Comparison of ENCODE assay signal across 10 cellular contexts in the genomic region with DNA sequence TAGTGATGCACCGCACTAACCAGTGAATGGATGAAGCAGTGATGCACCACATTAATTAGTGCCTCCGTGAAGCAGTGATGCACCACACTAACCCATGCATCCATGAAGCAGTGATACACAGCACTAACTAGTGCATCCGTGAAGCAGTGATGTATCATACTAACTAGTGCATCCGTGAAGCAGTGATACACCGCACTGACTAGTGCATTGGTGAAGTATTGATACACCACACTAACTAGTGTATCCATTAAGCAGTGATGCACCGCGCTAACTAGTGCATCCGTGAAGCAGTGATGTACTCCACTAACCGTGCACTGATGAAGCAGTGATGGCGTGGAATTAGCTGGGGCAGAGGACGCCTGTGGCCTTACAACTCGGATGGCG.
DNase-seq lines count a peak whose midpoint lies in the region; FAIRE-seq and TF ChIP-seq lines count a peak whose summit lies in the region.
"Had no signal": no experiment of that assay in that cellular context is flagged by ENCODE, and none has a peak within 500 bp of the region (broad histone marks: within the 10 kb centered on the region; RNA-seq: fewer than 3 reads in every experiment).

No MANE protein-coding gene starts in this region.

- H3K23ac ChIP-seq in H1 (ENCODE audit: insufficient read length), result no peak overlapping the region
- peak overlapping the region; percentile 2 for H3K23ac ChIP-seq in neuronal stem cell (ENCODE audit: low read depth, low read length, poor library complexity)

- no peak for TF ChIP-seq CTCF in H1 (IDR thresholded peaks at IDR 0.05; ENCODE audit: control extremely low read depth in 1 of 3, insufficient read depth in 1 of 3, low read depth in 1 of 3, low read length in 3 of 3)
- TF ChIP-seq CTCF in HFFc6 (IDR thresholded peaks at IDR 0.05), result no peak

- H3K4me3 Mint-ChIP-seq in HFFc6, result no peak overlapping the region
- H3K4me3 Mint-ChIP-seq: dendritic cell treated with granulocyte-macrophage colony-stimulating factor and Interleukin-4, amounts not matched to agents 40 ng/mL and 50 ng/mL, for 4 days had no signal

- FAIRE-seq in H1 (lab: Jason Lieb, UNC), result no peak

- no peak overlapping the region for H3K14ac ChIP-seq in H1 (ENCODE audit: insufficient read length)
- no peak overlapping the region for H3K14ac ChIP-seq in neuronal stem cell (ENCODE audit: low read length)

- CTCF ChIA-PET in H1 (lab: Charles Lee; ENCODE audit: partially characterized antibody), result interaction anchor here (0.9 to 6.7 kb wide), 3 partner anchors 18 to 198 kb away, joined by 3 to 55 read pairs (median 3); no protein-coding TSS in a partner anchor

- no peak overlapping the region for H3K27ac ChIP-seq in BLaER1 treated with 17β-estradiol and CSF1 and Interleukin-3, amounts not matched to agents 10 nM and 100 nM
- H3K27ac ChIP-seq in H1 (ENCODE audit: low read depth, low read length), result no peak overlapping the region
- no peak overlapping the region for H3K27ac ChIP-seq in neuronal stem cell (replicated peaks; ENCODE audit: low read length)

- H4K5ac ChIP-seq in H1 (ENCODE audit: insufficient read length, low read depth, low read length), result no peak overlapping the region

- peaks cover 4% of the 10 kb centered on the region for H3K23me2 ChIP-seq in H1 (ENCODE audit: low read depth, low read length)

- in situ Hi-C loops in HAP-1 (cut with MboI; ENCODE audit: low sequenced_read_pairs) (no loop called here), G401 (cut with HindIII; ENCODE audit: low sequenced_read_pairs) (no loop called here)

- no peak overlapping the region for H3K56ac ChIP-seq in H1 (replicated peaks; ENCODE audit: insufficient read length, low read depth, low read length)

- H2AK5ac ChIP-seq in H1 (ENCODE audit: low read depth, low read length) (no peak overlapping the region; the same call in 1 of the 2 replicates), neuronal stem cell (ENCODE audit: low read depth, low read length) (no peak overlapping the region)

- H3K36me3 Mint-ChIP-seq in HFFc6 (ENCODE audit: low read depth), result no peaks in the 10 kb centered on the region

- 0 out of 2 replicates have a peak overlapping the region, but pooled peaks have one; percentile 27 for H2BK20ac ChIP-seq in H1 (ENCODE audit: low read length)

- no peak for TF ChIP-seq EP300 in H1 (IDR thresholded peaks at IDR 0.05; ENCODE audit: borderline replicate concordance in 1 of 2, low read depth in 2 of 2, low read length in 2 of 2)

- POLR2A ChIA-PET in H1 (lab: Charles Lee; ENCODE audit: partially characterized antibody), result interaction anchor here (0.6 to 4.7 kb wide), 2 partner anchors 10 to 195 kb away, joined by 3 to 15 read pairs; no protein-coding TSS in a partner anchor

- H3K9me3 Mint-ChIP-seq in HFFc6, result no peaks in the 10 kb centered on the region
- H3K9me3 Mint-ChIP-seq: dendritic cell treated with granulocyte-macrophage colony-stimulating factor and Interleukin-4, amounts not matched to agents 40 ng/mL and 50 ng/mL, for 4 days had no signal

- no peak for TF ChIP-seq POLR2A in H1 (IDR thresholded peaks at IDR 0.05; ENCODE audit: control extremely low read depth in 1 of 2, low read depth in 2 of 2, low read length in 2 of 2)

- WGBS in H1 (ENCODE audit: extremely low coverage in 1 of 2, insufficient coverage in 1 of 2, insufficient read length in 1 of 2, insufficient replicate concordance in 2 of 2, low coverage in 1 of 2, low lambda C conversion rate in 2 of 2, missing lambda C conversion rate in 1 of 2), 2 experiments, result 54% methylated on average over 13 of the region's 13 CpGs; no CpG with 5 or more reads in 1 of the 2 experiments
- WGBS in neuronal stem cell (ENCODE audit: extremely low coverage in 2 of 2, insufficient read length in 2 of 2, insufficient replicate concordance in 1 of 2), 2 donors, result no CpG with 5 or more reads among the region's 13 CpGs

- peak overlapping the region in 9 of 11 experiments; percentile 49 to 64 (median 59); a peak in 8 of 22 replicates for H3K9ac ChIP-seq in BLaER1 treated with 17β-estradiol and CSF1 and Interleukin-3, amounts not matched to agents 10 nM and 100 nM
- peak overlapping the region in 1 of 4 experiments; percentile 22; a peak in 1 of 7 replicates for H3K9ac ChIP-seq in H1 (replicated peaks in 1 of 4; ENCODE audit: extremely low read depth in 1 of 4, low read depth in 3 of 4, low read length in 3 of 4)
- H3K9ac ChIP-seq in neuronal stem cell (ENCODE audit: low read depth, low read length, poor library complexity), result no peak overlapping the region

- TF ChIP-seq RAD21 in H1 (IDR thresholded peaks at IDR 0.05 in 1 of 2, conservative IDR thresholded peaks at IDR 0.05 in 1 of 2; ENCODE audit: low read depth in 2 of 2, low read length in 2 of 2), result no peak

- peaks cover 0 to 4% (median 0%) of the 10 kb centered on the region in 11 experiments; a peak in 1 of 22 replicates for H3K9me3 ChIP-seq in BLaER1 treated with 17β-estradiol and CSF1 and Interleukin-3, amounts not matched to agents 10 nM and 100 nM (replicated peaks in 1 of 11)
- H3K9me3 ChIP-seq in HAP-1 (peaks cover 3% of the 10 kb centered on the region; the same call in 1 of the 2 replicates), H1 (ENCODE audit: insufficient read depth in 2 of 2, low read depth in 1 of 2, low read length in 1 of 2) (no peaks in the 10 kb centered on the region), neuronal stem cell (replicated peaks in 1 of 2; ENCODE audit: control insufficient read depth in 2 of 2, insufficient read depth in 1 of 2, low read depth in 1 of 2, low read length in 2 of 2) (no peaks in the 10 kb centered on the region)

- H3K18ac ChIP-seq in H1 (ENCODE audit: extremely low read depth, low read length), result no peak overlapping the region
- peak overlapping the region; percentile 22 for H3K18ac ChIP-seq in neuronal stem cell (ENCODE audit: low read length)

- H3K4me1 Mint-ChIP-seq in HFFc6 (ENCODE audit: low read depth), result no peaks in the 10 kb centered on the region

- H3K36me3 ChIP-seq in BLaER1 treated with 17β-estradiol and CSF1 and Interleukin-3, amounts not matched to agents 10 nM and 100 nM, result no peaks in the 10 kb centered on the region
- H3K36me3 ChIP-seq in HAP-1 (replicated peaks), result no peaks in the 10 kb centered on the region
- H3K36me3 ChIP-seq in H1 (ENCODE audit: control insufficient read depth in 2 of 4, insufficient read depth in 4 of 4, low read length in 3 of 4), result no peaks in the 10 kb centered on the region
- H3K36me3 ChIP-seq in neuronal stem cell (replicated peaks in 1 of 2; ENCODE audit: control insufficient read depth in 2 of 2, insufficient read depth in 2 of 2, low read length in 2 of 2), result no peaks in the 10 kb centered on the region

- H2BK12ac ChIP-seq in H1 (ENCODE audit: low read depth, low read length), result peak overlapping the region; percentile 11; the same call in 1 of the 2 replicates
- no peak overlapping the region for H2BK12ac ChIP-seq in neuronal stem cell (ENCODE audit: low read length)

- no peaks in the 10 kb centered on the region for H3K79me2 ChIP-seq in H1 (ENCODE audit: control insufficient read depth in 1 of 2, insufficient read depth in 2 of 2, low read length in 2 of 2)

- no peak overlapping the region for H3K27ac Mint-ChIP-seq in HFFc6
- H3K27ac Mint-ChIP-seq: dendritic cell treated with granulocyte-macrophage colony-stimulating factor and Interleukin-4, amounts not matched to agents 40 ng/mL and 50 ng/mL, for 4 days had no signal

- H2BK15ac ChIP-seq in H1 (ENCODE audit: low read length) (peak overlapping the region; percentile 12), neuronal stem cell (ENCODE audit: low read length) (no peak overlapping the region)

- H2BK5ac ChIP-seq in H1 (ENCODE audit: low read depth, low read length), result peak overlapping the region; percentile 38; the same call in 1 of the 2 replicates
- H2BK5ac ChIP-seq in neuronal stem cell (ENCODE audit: low read length), result no peak overlapping the region

- peak overlapping the region; percentile 1 for H4K91ac ChIP-seq in H1 (replicated peaks; ENCODE audit: insufficient read length, low read length)
- H4K91ac ChIP-seq in neuronal stem cell (ENCODE audit: low read depth, low read length, poor library complexity), result no peak overlapping the region

- H4K8ac ChIP-seq in H1 (ENCODE audit: extremely low read depth, insufficient read depth, low read length) (peak overlapping the region; percentile 46; the same call in 1 of the 2 replicates), neuronal stem cell (ENCODE audit: low read depth, low read length) (no peak overlapping the region)

- H3K79me1 ChIP-seq in H1 (ENCODE audit: low read depth, low read length), result no peaks in the 10 kb centered on the region
- no peaks in the 10 kb centered on the region for H3K79me1 ChIP-seq in neuronal stem cell (ENCODE audit: low read depth, low read length)

- H3K4me1 ChIP-seq in BLaER1 treated with 17β-estradiol and CSF1 and Interleukin-3, amounts not matched to agents 10 nM and 100 nM, result peaks cover 0 to 40% (median 25%) of the 10 kb centered on the region in 10 experiments; a peak in 14 of 20 replicates
- H3K4me1 ChIP-seq in HAP-1 (peaks cover 7% of the 10 kb centered on the region; the same call in 1 of the 2 replicates), H1 (replicated peaks in 1 of 4; ENCODE audit: control insufficient read depth in 3 of 4, insufficient read depth in 4 of 4, low read length in 3 of 4) (peaks cover 4 to 27% (median 18%) of the 10 kb centered on the region in 4 experiments), neuronal stem cell (ENCODE audit: control insufficient read depth in 2 of 2, insufficient read depth in 1 of 2, low read depth in 1 of 2, low read length in 2 of 2) (peaks cover 20 to 41% of the 10 kb centered on the region in 2 donors)

- H3K4me3 ChIP-seq in BLaER1 treated with 17β-estradiol and CSF1 and Interleukin-3, amounts not matched to agents 10 nM and 100 nM, result peak overlapping the region; percentile 31 to 68 (median 53); a peak in 16 of 20 replicates
- H3K4me3 ChIP-seq in HAP-1 (peak overlapping the region; percentile 9; the same call in 1 of the 2 replicates), H1 (ENCODE audit: extremely low read depth in 1 of 4, insufficient read depth in 2 of 4, low read depth in 3 of 4, low read length in 4 of 4) (peak overlapping the region in 3 of 4 experiments; percentile 20 to 53 (median 37); a peak in 5 of 8 replicates), neuronal stem cell (ENCODE audit: low read length in 2 of 2) (peak overlapping the region in 1 of 2 donors; percentile 8)

- H3K4ac ChIP-seq in H1 (replicated peaks; ENCODE audit: insufficient read length, low read depth, low read length) (no peak overlapping the region), neuronal stem cell (ENCODE audit: low read length) (no peak overlapping the region)

- H4K20me1 ChIP-seq in BLaER1 treated with 17β-estradiol and CSF1 and Interleukin-3, amounts not matched to agents 10 nM and 100 nM, result peaks cover 0 to 14% (median 0%) of the 10 kb centered on the region in 11 experiments; a peak in 1 of 22 replicates
- H4K20me1 ChIP-seq in H1 (replicated peaks in 1 of 2; ENCODE audit: control insufficient read depth in 1 of 2, insufficient read depth in 2 of 2, low read length in 2 of 2), result no peaks in the 10 kb centered on the region

- peaks cover 0 to 25% (median 6%) of the 10 kb centered on the region in 11 experiments; a peak in 11 of 22 replicates for H3K27me3 ChIP-seq in BLaER1 treated with 17β-estradiol and CSF1 and Interleukin-3, amounts not matched to agents 10 nM and 100 nM
- H3K27me3 ChIP-seq in HAP-1 (ENCODE audit: low read depth), result peaks cover 5% of the 10 kb centered on the region; the same call in 1 of the 2 replicates
- H3K27me3 ChIP-seq in H1 (replicated peaks in 1 of 4; ENCODE audit: control insufficient read depth in 3 of 4, extremely low read depth in 1 of 4, insufficient read depth in 3 of 4, low read length in 3 of 4), result peaks cover 3 to 30% (median 26%) of the 10 kb centered on the region in 4 experiments
- peaks cover 0 to 26% (median 16%) of the 10 kb centered on the region in 3 experiments for H3K27me3 ChIP-seq in neuronal stem cell (ENCODE audit: control insufficient read depth in 3 of 3, insufficient read depth in 3 of 3, low read depth in 1 of 3, low read length in 3 of 3)

- H2AFZ ChIP-seq in H1 (ENCODE audit: low read length) (0 out of 2 replicates have a peak overlapping the region, but pooled peaks have one; percentile 18), neuronal stem cell (ENCODE audit: low read length) (peak overlapping the region; percentile 78)

- DNase-seq in HAP-1 (ENCODE audit: low spot score in 2 of 2) (no peak), H1 (ENCODE audit: low read depth in 1 of 2, low spot score in 2 of 2) (no peak), neuronal stem cell (ENCODE audit: low spot score) (no peak), NCI-H345 (lab: John Stamatoyannopoulos, UW) (no peak), NCI-H2081 treated with DMSO at 0.1 percent for 48 hours (lab: John Stamatoyannopoulos, UW) (no peak), G401 (ENCODE audit: low spot score) (no peak), HFFc6 (no peak)
- DNase-seq: DMS79 had no signal

- peak overlapping the region; percentile 79 to 94 (median 91) for H3K4me2 ChIP-seq in BLaER1 treated with 17β-estradiol and CSF1 and Interleukin-3, amounts not matched to agents 10 nM and 100 nM
- H3K4me2 ChIP-seq in H1 (ENCODE audit: insufficient read depth in 1 of 2, low read depth in 2 of 2, low read length in 2 of 2) (peak overlapping the region; percentile 75 to 87), neuronal stem cell (ENCODE audit: insufficient read depth, low read length, poor library complexity, severe bottlenecking) (no peak overlapping the region)

- no peak overlapping the region for H2BK120ac ChIP-seq in H1 (replicated peaks; ENCODE audit: low read depth, low read length)
- H2BK120ac ChIP-seq in neuronal stem cell (ENCODE audit: low read depth, low read length), result no peak overlapping the region

- peaks cover 42% of the 10 kb centered on the region for H3K27me3 Mint-ChIP-seq in HFFc6 (ENCODE audit: insufficient read depth)
